ENCODE assay signal across 8 cellular contexts in the genomic region with DNA sequence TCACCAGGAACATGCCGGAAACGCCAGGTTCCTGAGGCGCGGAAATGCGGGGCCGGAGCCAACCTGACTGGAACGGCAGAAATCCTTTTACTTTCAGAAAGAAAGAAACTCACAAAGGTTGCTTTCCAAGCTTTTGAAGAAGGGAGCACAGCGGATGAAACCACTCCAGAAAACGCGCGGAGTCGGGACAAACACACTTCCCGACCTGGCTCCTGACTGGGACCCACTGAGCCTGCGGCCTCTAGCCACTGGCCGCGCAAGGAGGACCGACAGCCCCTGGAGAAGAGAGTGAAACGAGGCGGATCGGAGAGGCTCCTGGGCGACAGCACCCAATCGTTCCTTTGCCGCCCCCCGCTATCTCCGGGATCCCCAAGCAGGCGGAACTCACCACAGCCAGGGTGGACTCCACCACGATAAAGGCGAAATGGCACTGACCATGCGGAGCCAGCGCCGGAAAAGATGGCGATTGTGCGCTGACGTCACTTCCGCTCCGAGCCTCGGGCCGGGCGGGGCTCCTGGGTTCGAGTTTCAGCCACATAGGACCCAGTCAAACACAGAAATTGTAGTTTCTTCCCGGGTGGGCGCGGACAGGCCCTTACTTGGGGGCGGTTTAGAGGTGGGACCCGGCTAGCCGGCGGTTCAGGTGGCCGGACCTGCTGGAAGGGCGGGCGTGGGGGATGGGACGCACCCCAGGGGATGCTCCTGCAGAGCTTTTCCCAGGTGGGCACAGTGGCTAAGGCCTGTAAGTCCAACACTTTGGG. TPM values are rescaled to one million over a fixed set of nuclear protein-coding genes. Genes with fewer than 3 reads are reported as not detected.
DNase-seq lines count a peak whose midpoint lies in the region; ATAC-seq and TF ChIP-seq lines count a peak whose summit lies in the region.

Gene ZNF121 (minus strand): TSS at position 432 of the 761 bp plus-strand sequence. CDS start 16,407 bp downstream, outside the sequence.

- H3K9ac ChIP-seq in ES-I3 (ENCODE audit: low read depth, low read length) = peak within 1 kb of the TSS; percentile 84

- no peak for TF ChIP-seq POLR2A in testis (IDR thresholded peaks at IDR 0.05)

- H3K4me3 ChIP-seq in HAP-1 (peak within 1 kb of the TSS; percentile 93), testis (peak within 1 kb of the TSS; percentile 86)

- H3K27me3 ChIP-seq in HAP-1 (ENCODE audit: low read depth) = no peaks in the 10 kb centered on the region
- no peaks in the 10 kb centered on the region for H3K27me3 ChIP-seq in testis

- H3K27ac Mint-ChIP-seq in activated naive CD4-positive, alpha-beta T cell treated with anti-CD3 and anti-CD28 coated beads, Interleukin-2, amount 50 U/mL, for 72 hours = peak within 1 kb of the TSS; percentile 96

- peak within 1 kb of the TSS; percentile 94 to 96 for H3K27ac ChIP-seq in testis

- H3K9me3 ChIP-seq in ES-I3 (ENCODE audit: control insufficient read depth, insufficient read depth, low read length) (peaks cover 14% of the 10 kb centered on the region; the same call in 1 of the 2 replicates), HAP-1 (peaks cover 11% of the 10 kb centered on the region), testis (no peaks in the 10 kb centered on the region)

- H3K4me1 ChIP-seq in ES-I3 (ENCODE audit: insufficient read depth, low read length) = peaks cover 8% of the 10 kb centered on the region; the same call in 1 of the 2 replicates
- H3K4me1 ChIP-seq in HAP-1 = no peaks in the 10 kb centered on the region
- no peaks in the 10 kb centered on the region for H3K4me1 ChIP-seq in testis

- peaks cover 38 to 41% of the 10 kb centered on the region in 2 donors for H3K36me3 Mint-ChIP-seq in activated naive CD4-positive, alpha-beta T cell treated with anti-CD3 and anti-CD28 coated beads, Interleukin-2, amount 50 U/mL, for 72 hours

- TF ChIP-seq CTCF in omental fat pad (IDR thresholded peaks at IDR 0.05) (no peak), testis (IDR thresholded peaks at IDR 0.05) (no peak)

- WGBS in testis, 2 donors = 0 to 1% methylated on average over 21 to 51 of the region's 51 CpGs

- in situ Hi-C loops in HAP-1 (cut with MboI; ENCODE audit: low sequenced_read_pairs) = no loop called here

- peaks cover 0 to 19% of the 10 kb centered on the region in 2 donors for H3K9me3 Mint-ChIP-seq in activated naive CD4-positive, alpha-beta T cell treated with anti-CD3 and anti-CD28 coated beads, Interleukin-2, amount 50 U/mL, for 72 hours

- intact Hi-C loops in testis (cut with DNase I; ENCODE audit: low total_unique reads) = no loop called here

- peak; percentile 72 to 90 for DNase-seq in HAP-1 (ENCODE audit: low spot score in 2 of 2)
- DNase-seq in MV-4-11 (lab: John Stamatoyannopoulos, UW) = peak; percentile 84
- DNase-seq in SKM-1 (lab: John Stamatoyannopoulos, UW; ENCODE audit: unreplicated experiment) = peak; percentile 78
- DNase-seq in activated naive CD4-positive, alpha-beta T cell treated with anti-CD3 and anti-CD28 coated beads, Interleukin-2, amount 50 U/mL, for 72 hours (ENCODE audit: low spot score in 2 of 2) = peak; percentile 83 to 89
- peak; percentile 82 for DNase-seq in glomerular visceral epithelial cell (ENCODE audit: extremely low spot score)
- peak; percentile 61 for DNase-seq in omental fat pad (ENCODE audit: low spot score)
- peak; percentile 88 for DNase-seq in testis

- H3K36me3 ChIP-seq in ES-I3 (ENCODE audit: insufficient read depth, low read length) = peaks cover 12% of the 10 kb centered on the region; the same call in 1 of the 2 replicates
- H3K36me3 ChIP-seq in HAP-1 (replicated peaks) = peaks cover 14% of the 10 kb centered on the region
- no peaks in the 10 kb centered on the region for H3K36me3 ChIP-seq in testis (ENCODE audit: low read depth, missing control alignments)

- ATAC-seq in activated naive CD4-positive, alpha-beta T cell treated with anti-CD3 and anti-CD28 coated beads, Interleukin-2, amount 50 U/mL, for 72 hours = peak; percentile 82 to 89
- peak; percentile 81 for ATAC-seq in omental fat pad (ENCODE audit: low FRiP score)

RNA-seq across cellular contexts. Expression of gene ZNF121, which starts in this region (rescaled TPM):
- 10 to 100 TPM; 68.6 to 87.1 TPM for total RNA-seq in activated naive CD4-positive, alpha-beta T cell treated with anti-CD3 and anti-CD28 coated beads, Interleukin-2, amount 50 U/mL, for 72 hours
- total RNA-seq in omental fat pad (10 to 100 TPM; 20.0 to 63.0 (median 31.8) TPM), testis (10 to 100 TPM; 20.8 to 26.4 TPM)
- polyA plus RNA-seq in testis (ENCODE audit: insufficient read depth, low read depth, low replicate concordance) = 4.1 TPM

Comparison
In these comparisons a context has a peak if more than half of its experiments do, and no peak if none do; other contexts are left out.
1. Peak in every context shown above with its lines: DNase-seq, ATAC-seq, H3K4me3 ChIP-seq and H3K27ac ChIP-seq.